10 cellular contexts compared by ENCODE assay signal in genomic region chr2:234426616-234427015, GRCh38.
A peak's percentile ranks its signal among the peaks of the same experiment; 100 is the strongest.
DNase-seq lines count a peak whose midpoint lies in the region; ATAC-seq and TF ChIP-seq lines count a peak whose summit lies in the region.
"Had no signal": no experiment of that assay in that cellular context is flagged by ENCODE, and none has a peak within 500 bp of the region (broad histone marks: within the 10 kb centered on the region; RNA-seq: fewer than 3 reads in every experiment).

No MANE protein-coding gene starts in this region.

- intact Hi-C loops in activated T-helper 1 cell treated with anti-CD3 and anti-CD28 coated beads, Interleukin-12 subunit alpha, Interleukin-12 subunit beta, Interleukin-2, Interleukin-4 antibody, amounts not matched to agents 30 ng/mL and 10 ng/mL and 1 ng/mL, durations not matched to agents 14 hours and 24 hours and 36 hours (cut with micrococcal nuclease), result loop anchor here (1.0 to 2.0 kb wide), 6 partner anchors 20 to 134 kb away; no protein-coding TSS in a partner anchor

- no peak overlapping the region for H3K4me3 ChIP-seq in GM12865 (ENCODE audit: low read depth, low read length)
- H3K4me3 ChIP-seq: gastrocnemius medialis had no signal

- H3K27ac Mint-ChIP-seq in activated T-helper 1 cell treated with anti-CD3 and anti-CD28 coated beads, Interleukin-12 subunit alpha, Interleukin-12 subunit beta, Interleukin-2, Interleukin-4 antibody, amounts not matched to agents 30 ng/mL and 10 ng/mL and 1 ng/mL, durations not matched to agents 14 hours and 24 hours and 36 hours, result peak overlapping the region; percentile 99
- H3K27ac Mint-ChIP-seq in natural killer cell treated with Interleukin-12 subunit alpha and Interleukin-12 subunit beta and Interleukin-15 and Interleukin-18, amount 100 ng/mL, for 72 hours, result peak overlapping the region; percentile 91 to 98

- ATAC-seq in HG03439 (IDR thresholded peaks at IDR 0.05; ENCODE audit: unreplicated experiment) (peak; percentile 25), HG02588 (IDR thresholded peaks at IDR 0.05; ENCODE audit: unreplicated experiment) (no peak)
- no peak for ATAC-seq in natural killer cell treated with Interleukin-12 subunit alpha and Interleukin-12 subunit beta and Interleukin-15 and Interleukin-18, amount 100 ng/mL, for 72 hours
- ATAC-seq: gastrocnemius medialis had no signal

- H3K9me3 Mint-ChIP-seq in activated T-helper 1 cell treated with anti-CD3 and anti-CD28 coated beads, Interleukin-12 subunit alpha, Interleukin-12 subunit beta, Interleukin-2, Interleukin-4 antibody, amounts not matched to agents 30 ng/mL and 10 ng/mL and 1 ng/mL, durations not matched to agents 14 hours and 24 hours and 36 hours, result peaks cover 10% of the 10 kb centered on the region
- H3K9me3 Mint-ChIP-seq in natural killer cell treated with Interleukin-12 subunit alpha and Interleukin-12 subunit beta and Interleukin-15 and Interleukin-18, amount 100 ng/mL, for 72 hours, result no peaks in the 10 kb centered on the region

- no peak for TF ChIP-seq CTCF in GM12865 (IDR thresholded peaks at IDR 0.05; ENCODE audit: insufficient read depth, low read depth, low read length, missing control alignments)
- TF ChIP-seq CTCF in GM13977 (IDR thresholded peaks at IDR 0.05; ENCODE audit: extremely low read depth, insufficient read depth, missing control alignments), result no peak

- peak; percentile 35 for DNase-seq in GM12865 (ENCODE audit: low read depth)
- no peak for DNase-seq in activated T-helper 1 cell treated with anti-CD3 and anti-CD28 coated beads, Interleukin-12 subunit alpha, Interleukin-12 subunit beta, Interleukin-2, Interleukin-4 antibody, amounts not matched to agents 30 ng/mL and 10 ng/mL and 1 ng/mL, durations not matched to agents 14 hours and 24 hours and 36 hours (ENCODE audit: low spot score)
- DNase-seq in natural killer cell treated with Interleukin-12 subunit alpha and Interleukin-12 subunit beta and Interleukin-15 and Interleukin-18, amount 100 ng/mL, for 72 hours (ENCODE audit: low spot score), result no peak
- no peak for DNase-seq in DMS53 (lab: John Stamatoyannopoulos, UW)
- DNase-seq in COR-L47 (lab: John Stamatoyannopoulos, UW), result no peak
- no peak for DNase-seq in GM13977 (ENCODE audit: low spot score)
- DNase-seq: gastrocnemius medialis, NCI-H1105 had no signal

- peaks cover 7% of the 10 kb centered on the region for H3K36me3 Mint-ChIP-seq in activated T-helper 1 cell treated with anti-CD3 and anti-CD28 coated beads, Interleukin-12 subunit alpha, Interleukin-12 subunit beta, Interleukin-2, Interleukin-4 antibody, amounts not matched to agents 30 ng/mL and 10 ng/mL and 1 ng/mL, durations not matched to agents 14 hours and 24 hours and 36 hours (ENCODE audit: low read depth)
- no peaks in the 10 kb centered on the region for H3K36me3 Mint-ChIP-seq in natural killer cell treated with Interleukin-12 subunit alpha and Interleukin-12 subunit beta and Interleukin-15 and Interleukin-18, amount 100 ng/mL, for 72 hours

- H3K4me1 Mint-ChIP-seq in activated T-helper 1 cell treated with anti-CD3 and anti-CD28 coated beads, Interleukin-12 subunit alpha, Interleukin-12 subunit beta, Interleukin-2, Interleukin-4 antibody, amounts not matched to agents 30 ng/mL and 10 ng/mL and 1 ng/mL, durations not matched to agents 14 hours and 24 hours and 36 hours (ENCODE audit: low read depth), result peaks cover 77% of the 10 kb centered on the region
- H3K4me1 Mint-ChIP-seq in natural killer cell treated with Interleukin-12 subunit alpha and Interleukin-12 subunit beta and Interleukin-15 and Interleukin-18, amount 100 ng/mL, for 72 hours (ENCODE audit: low read depth in 2 of 2), result peaks cover 74 to 85% of the 10 kb centered on the region in 2 donors

- in situ Hi-C loops in GM13977 (cut with MboI; ENCODE audit: low pct_unique_long_range_greater_than_20kb, low sequenced_read_pairs, unreplicated experiment), result no loop called here

- H3K27me3 Mint-ChIP-seq in activated T-helper 1 cell treated with anti-CD3 and anti-CD28 coated beads, Interleukin-12 subunit alpha, Interleukin-12 subunit beta, Interleukin-2, Interleukin-4 antibody, amounts not matched to agents 30 ng/mL and 10 ng/mL and 1 ng/mL, durations not matched to agents 14 hours and 24 hours and 36 hours (ENCODE audit: insufficient read depth), result no peaks in the 10 kb centered on the region
- H3K27me3 Mint-ChIP-seq in natural killer cell treated with Interleukin-12 subunit alpha and Interleukin-12 subunit beta and Interleukin-15 and Interleukin-18, amount 100 ng/mL, for 72 hours, result no peaks in the 10 kb centered on the region

- H3K4me3 Mint-ChIP-seq in activated T-helper 1 cell treated with anti-CD3 and anti-CD28 coated beads, Interleukin-12 subunit alpha, Interleukin-12 subunit beta, Interleukin-2, Interleukin-4 antibody, amounts not matched to agents 30 ng/mL and 10 ng/mL and 1 ng/mL, durations not matched to agents 14 hours and 24 hours and 36 hours, result peak overlapping the region; percentile 75
- peak overlapping the region; percentile 81 for H3K4me3 Mint-ChIP-seq in natural killer cell treated with Interleukin-12 subunit alpha and Interleukin-12 subunit beta and Interleukin-15 and Interleukin-18, amount 100 ng/mL, for 72 hours
